In genomic region chr12:117363953-117364486, GRCh38 we compare ENCODE assay signal across 20 cellular contexts. TPM values are rescaled to one million over a fixed set of nuclear protein-coding genes. Genes with fewer than 3 reads are reported as not detected.
A peak's percentile ranks its signal among the peaks of the same experiment; 100 is the strongest.
DNase-seq lines count a peak whose midpoint lies in the region; ATAC-seq, FAIRE-seq and TF ChIP-seq lines count a peak whose summit lies in the region.
"Had no signal": no experiment of that assay in that cellular context is flagged by ENCODE, and none has a peak within 500 bp of the region (broad histone marks: within the 10 kb centered on the region; RNA-seq: fewer than 3 reads in every experiment).

No MANE protein-coding gene starts in this region.

- no peak overlapping the region for H3K27ac Mint-ChIP-seq in neural progenitor cell
- no peak overlapping the region for H3K27ac Mint-ChIP-seq in activated CD8-positive, alpha-beta T cell treated with anti-CD3 and anti-CD28 coated beads, Interleukin-2, amount 10 ng/mL, durations not matched to agents 7 days and 5 days
- no peak overlapping the region for H3K27ac Mint-ChIP-seq in activated naive CD8-positive, alpha-beta T cell treated with anti-CD3 and anti-CD28 coated beads, Interleukin-2, amount 50 U/mL, for 24 hours
- H3K27ac Mint-ChIP-seq: CD8-positive, alpha-beta memory T cell; stimulated activated naive CD8-positive, alpha-beta T cell treated with anti-CD3 and anti-CD28 coated beads, Interleukin-15, Interleukin-2, amounts not matched to agents 100 ng/mL and 50 ng/mL, for 24 hours; T-helper 2 cell treated with Interferon-gamma antibody and Interleukin-4, amounts not matched to agents 5 μg/mL and 100 μg/mL, for 36 hours had no signal

- no peak overlapping the region for H3K4me3 ChIP-seq in K562
- H3K4me3 ChIP-seq in neural progenitor cell: no peak overlapping the region

- BruUV-seq in K562 (replicated peaks; lab: Mats Ljungman, UMichigan): no TSS peak

- H3K4me1 ChIP-seq in K562 (replicated peaks in 1 of 2; ENCODE audit: control insufficient read depth in 2 of 2, insufficient read depth in 2 of 2, low read length in 2 of 2) (peaks cover 0 to 6% of the 10 kb centered on the region in 2 experiments; a peak in 1 of 5 replicates), neural progenitor cell (peaks cover 5% of the 10 kb centered on the region)

- no peaks in the 10 kb centered on the region for H3K9me3 Mint-ChIP-seq in neural progenitor cell
- no peaks in the 10 kb centered on the region for H3K9me3 Mint-ChIP-seq in activated CD8-positive, alpha-beta T cell treated with anti-CD3 and anti-CD28 coated beads, Interleukin-2, amount 10 ng/mL, durations not matched to agents 7 days and 5 days (ENCODE audit: insufficient read depth)
- H3K9me3 Mint-ChIP-seq in activated naive CD8-positive, alpha-beta T cell treated with anti-CD3 and anti-CD28 coated beads, Interleukin-2, amount 50 U/mL, for 24 hours: no peaks in the 10 kb centered on the region
- H3K9me3 Mint-ChIP-seq: stimulated activated naive CD8-positive, alpha-beta T cell treated with anti-CD3 and anti-CD28 coated beads, Interleukin-15, Interleukin-2, amounts not matched to agents 100 ng/mL and 50 ng/mL, for 24 hours; T-helper 2 cell treated with Interferon-gamma antibody and Interleukin-4, amounts not matched to agents 5 μg/mL and 100 μg/mL, for 36 hours had no signal

- TF ChIP-seq POLR2A in K562 (conservative IDR thresholded peaks at IDR 0.05): no peak

- H3K79me2 ChIP-seq in K562 (ENCODE audit: control insufficient read depth, insufficient read depth, low read length) (no peaks in the 10 kb centered on the region), neural progenitor cell (ENCODE audit: low read depth) (no peaks in the 10 kb centered on the region)

- no peak for TF ChIP-seq EP300 in K562 (IDR thresholded peaks at IDR 0.05; ENCODE audit: low read length)

- H3K4me2 ChIP-seq in K562 (ENCODE audit: insufficient read depth, low read length) (no peak overlapping the region), neural progenitor cell (no peak overlapping the region)

- H3K9me1 ChIP-seq in K562 (ENCODE audit: control insufficient read depth, insufficient read depth, low read length): no peaks in the 10 kb centered on the region

- WGBS in K562 (ENCODE audit: insufficient coverage, low coverage, missing lambda C conversion rate): 0% methylated on average over 4 of the region's 4 CpGs

- intact Hi-C loops in K562 (cut with micrococcal nuclease): loop anchor here (10.0 kb wide), 1 partner anchor 129 kb away; no protein-coding TSS in a partner anchor

- TF ChIP-seq CTCF in K562 (IDR thresholded peaks at IDR 0.05 in 2 of 3, conservative IDR thresholded peaks at IDR 0.05 in 1 of 3; ENCODE audit: insufficient read depth in 2 of 3, low read depth in 1 of 3, low read length in 3 of 3) (peak in 1 of 3 experiments; percentile 1; a peak in 1 of 6 replicates), neural progenitor cell (IDR thresholded peaks at IDR 0.05) (peak; percentile 22)

- in situ Hi-C loops in K562 (cut with MboI): no loop called here

- no peak for FAIRE-seq in K562 (lab: Jason Lieb, UNC)

- H3K4me3 Mint-ChIP-seq in neural progenitor cell: no peak overlapping the region
- no peak overlapping the region for H3K4me3 Mint-ChIP-seq in activated CD8-positive, alpha-beta T cell treated with anti-CD3 and anti-CD28 coated beads, Interleukin-2, amount 10 ng/mL, durations not matched to agents 7 days and 5 days
- H3K4me3 Mint-ChIP-seq in activated naive CD8-positive, alpha-beta T cell treated with anti-CD3 and anti-CD28 coated beads, Interleukin-2, amount 50 U/mL, for 24 hours: no peak overlapping the region
- H3K4me3 Mint-ChIP-seq: CD8-positive, alpha-beta memory T cell; stimulated activated naive CD8-positive, alpha-beta T cell treated with anti-CD3 and anti-CD28 coated beads, Interleukin-15, Interleukin-2, amounts not matched to agents 100 ng/mL and 50 ng/mL, for 24 hours; T-helper 2 cell treated with Interferon-gamma antibody and Interleukin-4, amounts not matched to agents 5 μg/mL and 100 μg/mL, for 36 hours had no signal

- TF ChIP-seq RAD21 in K562 (CRISPR knock-in tag; conservative IDR thresholded peaks at IDR 0.05 in 1 of 2, IDR thresholded peaks at IDR 0.05 in 1 of 2): 0 out of 4 replicates have a peak, but pooled peaks of 1 of the 2 experiments have one; percentile 4

- H2AFZ ChIP-seq in K562 (ENCODE audit: low read depth, low read length) (no peak overlapping the region), neural progenitor cell (replicated peaks) (no peak overlapping the region)

- H3K36me3 ChIP-seq in K562 (ENCODE audit: control insufficient read depth, insufficient read depth, low read length) (no peaks in the 10 kb centered on the region), neural progenitor cell (no peaks in the 10 kb centered on the region)

- 0 out of 3 replicates have a peak, but pooled peaks have one; percentile 33 for ATAC-seq in K562
- no peak for ATAC-seq in activated CD8-positive, alpha-beta T cell treated with anti-CD3 and anti-CD28 coated beads, Interleukin-2, amount 10 ng/mL, durations not matched to agents 7 days and 5 days
- ATAC-seq in activated naive CD8-positive, alpha-beta T cell treated with anti-CD3 and anti-CD28 coated beads, Interleukin-2, amount 50 U/mL, for 24 hours: no peak

- H3K9ac ChIP-seq in K562 (ENCODE audit: insufficient read depth in 1 of 2, low read depth in 2 of 2, low read length in 2 of 2) (no peak overlapping the region), neural progenitor cell (no peak overlapping the region)

- POLR2A ChIA-PET in K562 (lab: Yijun Ruan, JAX): interaction anchor here (0.6 kb wide), 1 partner anchor 126 kb away, joined by 3 read pairs; no protein-coding TSS in a partner anchor
- POLR2A ChIA-PET in activated CD8-positive, alpha-beta T cell treated with anti-CD3 and anti-CD28 coated beads, Interleukin-2, amount 10 ng/mL, durations not matched to agents 7 days and 5 days (lab: Charles Lee): no interaction called here

- H3K9me3 ChIP-seq in K562 (replicated peaks; ENCODE audit: control insufficient read depth, insufficient read depth, low read depth, low read length) (no peaks in the 10 kb centered on the region), neural progenitor cell (ENCODE audit: low read depth) (no peaks in the 10 kb centered on the region)

- no peak overlapping the region for H3K27ac ChIP-seq in K562 (ENCODE audit: extremely low read depth, low read depth, low read length)
- H3K27ac ChIP-seq in neural progenitor cell: no peak overlapping the region

- H3K27me3 Mint-ChIP-seq in neural progenitor cell (ENCODE audit: insufficient read depth, low read depth): peaks cover 72% of the 10 kb centered on the region
- peaks cover 41% of the 10 kb centered on the region for H3K27me3 Mint-ChIP-seq in activated CD8-positive, alpha-beta T cell treated with anti-CD3 and anti-CD28 coated beads, Interleukin-2, amount 10 ng/mL, durations not matched to agents 7 days and 5 days (ENCODE audit: low read depth)
- peaks cover 41% of the 10 kb centered on the region for H3K27me3 Mint-ChIP-seq in activated naive CD8-positive, alpha-beta T cell treated with anti-CD3 and anti-CD28 coated beads, Interleukin-2, amount 50 U/mL, for 24 hours

- DNase-seq in NCI-H82 (lab: John Stamatoyannopoulos, UW): peak; percentile 32
- no peak for DNase-seq in NCI-H82 treated with DMSO at 0.1 percent for 48 hours (lab: John Stamatoyannopoulos, UW; ENCODE audit: unreplicated experiment)
- peak; percentile 3 for DNase-seq in LHCN-M2 (ENCODE audit: low read depth)
- no peak for DNase-seq in K562 (ENCODE audit: extremely low read depth in 1 of 4, low spot score in 3 of 4)
- DNase-seq in neural progenitor cell (ENCODE audit: low spot score): peak; percentile 55
- DNase-seq in NCI-H2029 treated with DMSO at 0.1 percent for 48 hours (lab: John Stamatoyannopoulos, UW): no peak
- no peak for DNase-seq in activated CD8-positive, alpha-beta T cell treated with anti-CD3 and anti-CD28 coated beads, Interleukin-2, amount 10 ng/mL, durations not matched to agents 7 days and 5 days
- no peak for DNase-seq in activated naive CD8-positive, alpha-beta T cell treated with anti-CD3 and anti-CD28 coated beads, Interleukin-2, amount 50 U/mL, for 24 hours
- DNase-seq: ACHN; activated CD4-positive, alpha-beta T cell treated with anti-CD3 and anti-CD28 coated beads for 1 hour; activated effector memory CD4-positive, alpha-beta T cell treated with Interleukin-2 at 50 U/mL for 16 hours; CD8-positive, alpha-beta memory T cell; central memory CD4-positive, alpha-beta T cell; effector CD8-positive, alpha-beta T cell; NCI-H1092; retina; SIG-M5 had no signal

- no peaks in the 10 kb centered on the region for H3K36me3 Mint-ChIP-seq in neural progenitor cell
- H3K36me3 Mint-ChIP-seq in activated CD8-positive, alpha-beta T cell treated with anti-CD3 and anti-CD28 coated beads, Interleukin-2, amount 10 ng/mL, durations not matched to agents 7 days and 5 days (ENCODE audit: low read depth): no peaks in the 10 kb centered on the region
- no peaks in the 10 kb centered on the region for H3K36me3 Mint-ChIP-seq in activated naive CD8-positive, alpha-beta T cell treated with anti-CD3 and anti-CD28 coated beads, Interleukin-2, amount 50 U/mL, for 24 hours (ENCODE audit: low read depth)
- H3K36me3 Mint-ChIP-seq: CD8-positive, alpha-beta memory T cell had no signal

- 0 out of 2 replicates have a peak, but pooled peaks cover 3% of the 10 kb centered on the region for H4K20me1 ChIP-seq in K562 (replicated peaks; ENCODE audit: control insufficient read depth, insufficient read depth, low read length)
- peaks cover 5% of the 10 kb centered on the region for H4K20me1 ChIP-seq in neural progenitor cell (ENCODE audit: low read depth)

- no peaks in the 10 kb centered on the region for H3F3A ChIP-seq in neural progenitor cell (ENCODE audit: low read depth)

- peaks cover 2% of the 10 kb centered on the region for H3K4me1 Mint-ChIP-seq in neural progenitor cell
- H3K4me1 Mint-ChIP-seq in activated CD8-positive, alpha-beta T cell treated with anti-CD3 and anti-CD28 coated beads, Interleukin-2, amount 10 ng/mL, durations not matched to agents 7 days and 5 days (ENCODE audit: low read depth): no peaks in the 10 kb centered on the region
- H3K4me1 Mint-ChIP-seq in activated naive CD8-positive, alpha-beta T cell treated with anti-CD3 and anti-CD28 coated beads, Interleukin-2, amount 50 U/mL, for 24 hours: no peaks in the 10 kb centered on the region
- H3K4me1 Mint-ChIP-seq: CD8-positive, alpha-beta memory T cell had no signal

- CTCF ChIA-PET in K562 (lab: Yijun Ruan, JAX; ENCODE audit: low intra/inter-chr PET ratio): interaction anchor here (0.7 kb wide), 1 partner anchor 585 kb away, joined by 3 read pairs; no protein-coding TSS in a partner anchor
- CTCF ChIA-PET in activated CD8-positive, alpha-beta T cell treated with anti-CD3 and anti-CD28 coated beads, Interleukin-2, amount 10 ng/mL, durations not matched to agents 7 days and 5 days (lab: Charles Lee): interaction anchor here (1.5 kb wide), 1 partner anchor 473 kb away, joined by 4 read pairs; no protein-coding TSS in a partner anchor

- H3K27me3 ChIP-seq in K562 (ENCODE audit: control insufficient read depth in 2 of 2, insufficient read depth in 2 of 2, low read length in 2 of 2): peaks cover 2 to 38% of the 10 kb centered on the region in 2 experiments; a peak in 2 of 5 replicates
- peaks cover 84% of the 10 kb centered on the region for H3K27me3 ChIP-seq in neural progenitor cell

RNA-seq across cellular contexts. Expression of gene NOS1, which starts 2.6 kb away (rescaled TPM):
- total RNA-seq in LHCN-M2 (2014; rRNA removed) (not detected in 2 replicates), K562 (2014; rRNA removed) (not detected in 2 replicates), K562 (2014; rRNA removed; fragmentation: Illumina TruSeq; extraction: Trizol) (not detected in 2 replicates), K562 (2015; rRNA removed; fragmentation: Illumina TruSeq; extraction: Trizol) (not detected in 2 replicates), K562 (2021) (0.02 TPM in 1 of 2 replicates, not detected in the other), neural progenitor cell (ENCODE audit: low replicate concordance) (0.11 and 0.19 TPM in 2 replicates)
- not detected for polyA plus RNA-seq in LHCN-M2 (2012)
- total RNA-seq in K562 (2011; cell fraction: chromatin; rRNA removed; ENCODE audit: low replicate concordance): not detected in 2 replicates
- not detected in 2 replicates for total RNA-seq in K562 (2011; cell fraction: nucleolus; rRNA removed)
- not detected in 2 replicates for total RNA-seq in K562 (2011; cell fraction: nucleoplasm; rRNA removed)
- polyA plus RNA-seq in K562 (2011; rRNA removed) (not detected in 2 replicates), K562 (2014; fragmentation: Illumina TruSeq; extraction: Trizol) (not detected in 2 replicates), K562 (2014; fragmentation: Nextera tagmentation; extraction: Ambion mirVana) (not detected), K562 (2014; rRNA removed) (not detected in 2 replicates)
- not detected in 2 replicates for polyA plus RNA-seq in K562 (2011; cell fraction: cytosol; rRNA removed)
- polyA plus RNA-seq in K562 (2011; cell fraction: nucleus; rRNA removed): not detected in 2 replicates
- not detected in 2 replicates for polyA plus RNA-seq in K562 (2012)
- not detected in 2 replicates for polyA minus RNA-seq in K562 (2011; rRNA and poly(A)+ RNA removed)
- polyA minus RNA-seq in K562 (2011; cell fraction: cytosol; rRNA and poly(A)+ RNA removed): not detected in 2 replicates
- not detected in 2 replicates for polyA minus RNA-seq in K562 (2011; cell fraction: nucleus; rRNA and poly(A)+ RNA removed)
- not detected for total RNA-seq in activated CD8-positive, alpha-beta T cell treated with anti-CD3 and anti-CD28 coated beads, Interleukin-2, amount 10 ng/mL, durations not matched to agents 7 days and 5 days
- total RNA-seq: CD8-positive, alpha-beta memory T cell; mononuclear cell had no signal
- polyA plus RNA-seq: CD8-positive, alpha-beta memory T cell had no signal

Comparison
In these comparisons a context has a peak if more than half of its experiments do, and no peak if none do; other contexts are left out.
1. DNase-seq: peak in NCI-H82 (single experiment), LHCN-M2 (single experiment) and neural progenitor cell (single experiment); none in NCI-H82 treated with DMSO at 0.1 percent for 48 hours (single experiment), K562 (0 of 4), NCI-H2029 treated with DMSO at 0.1 percent for 48 hours (single experiment), activated CD8-positive, alpha-beta T cell treated with anti-CD3 and anti-CD28 coated beads, Interleukin-2, amount 10 ng/mL, durations not matched to agents 7 days and 5 days (single experiment) and activated naive CD8-positive, alpha-beta T cell treated with anti-CD3 and anti-CD28 coated beads, Interleukin-2, amount 50 U/mL, for 24 hours (single experiment).